In the genomic region with DNA sequence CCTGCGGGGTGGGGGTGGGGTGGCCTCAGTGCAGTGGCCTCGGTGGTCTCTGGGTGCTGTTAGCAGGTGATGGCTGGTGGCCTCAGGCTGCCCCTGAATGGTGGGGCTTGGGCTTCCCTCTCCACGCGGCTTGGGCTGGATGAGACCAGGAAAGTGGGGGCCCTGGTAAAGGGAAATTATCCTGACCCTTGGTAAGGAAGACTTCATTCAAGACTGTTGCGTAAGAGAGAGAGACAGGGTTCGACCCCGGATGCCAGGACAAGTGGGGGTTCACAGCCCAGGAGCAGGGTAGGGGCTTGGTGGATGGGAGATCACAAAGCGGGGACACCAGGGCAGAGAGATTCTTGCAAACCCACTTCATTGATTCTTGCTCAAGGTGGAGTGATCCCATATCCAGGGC, we compare ENCODE assay signal across 8 cellular contexts.
"Had no signal": no experiment of that assay in that cellular context is flagged by ENCODE, and none has a peak within 500 bp of the region (broad histone marks: within the 10 kb centered on the region; RNA-seq: fewer than 3 reads in every experiment).

No MANE protein-coding gene starts in this region.

- H3K4me3 Mint-ChIP-seq: GM23338, H9 had no signal

- DNase-seq: H9, HCEC 1CT, IMR-90, KG1 had no signal

- H2AFZ ChIP-seq: GM23338 had no signal

- H3K4me2 ChIP-seq: GM23338 had no signal

- H3K4me3 ChIP-seq: GM23338, K562 had no signal

- FAIRE-seq: H1, H54, K562 had no signal

- H3K27ac Mint-ChIP-seq: GM23338 had no signal

- ATAC-seq: GM23338, K562 had no signal

- H3K4me1 Mint-ChIP-seq: GM23338, H9 had no signal
